10 cellular contexts compared by ENCODE assay signal in genomic region chr2:201984800-201985525, GRCh38. TPM values are rescaled to one million over a fixed set of nuclear protein-coding genes. Genes with fewer than 3 reads are reported as not detected.
DNase-seq lines count a peak whose midpoint lies in the region; ATAC-seq and TF ChIP-seq lines count a peak whose summit lies in the region.
"Had no signal": no experiment of that assay in that cellular context is flagged by ENCODE, and none has a peak within 500 bp of the region (broad histone marks: within the 10 kb centered on the region; RNA-seq: fewer than 3 reads in every experiment).

No MANE protein-coding gene starts in this region.

- H3K79me2 ChIP-seq in OCI-LY7 (ENCODE audit: insufficient read depth, low read depth, low read length) = no peaks in the 10 kb centered on the region

- no peak overlapping the region for H3K4me2 ChIP-seq in OCI-LY7 (ENCODE audit: low read length)
- H3K4me2 ChIP-seq: KMS-11 had no signal

- no peaks in the 10 kb centered on the region for H3K9me3 Mint-ChIP-seq in activated naive CD4-positive, alpha-beta T cell treated with anti-CD3 and anti-CD28 coated beads, Interleukin-2, amount 10 ng/mL, durations not matched to agents 7 days and 5 days

- no peak overlapping the region for H2AFZ ChIP-seq in OCI-LY7 (ENCODE audit: low read length)

- H3K27me3 Mint-ChIP-seq in activated naive CD4-positive, alpha-beta T cell treated with anti-CD3 and anti-CD28 coated beads, Interleukin-2, amount 10 ng/mL, durations not matched to agents 7 days and 5 days = peaks cover 12% of the 10 kb centered on the region
- H3K27me3 Mint-ChIP-seq: activated naive CD8-positive, alpha-beta T cell had no signal

- TF ChIP-seq EP300 in tibial nerve (IDR thresholded peaks at IDR 0.05) = peak in 1 of 2 donors; percentile 29

- peaks cover 0 to 24% (median 4%) of the 10 kb centered on the region in 4 donors for H3K4me1 ChIP-seq in tibial nerve
- H3K4me1 ChIP-seq in OCI-LY7 (ENCODE audit: insufficient read depth, low read length, poor library complexity, severe bottlenecking) = no peaks in the 10 kb centered on the region

- H3K27ac ChIP-seq in tibial nerve (peak overlapping the region in 2 of 4 donors; percentile 57), OCI-LY7 (ENCODE audit: low read depth, low read length, poor library complexity, severe bottlenecking) (no peak overlapping the region)
- H3K27ac ChIP-seq: KMS-11 had no signal

- H3K4me3 Mint-ChIP-seq in activated naive CD4-positive, alpha-beta T cell treated with anti-CD3 and anti-CD28 coated beads, Interleukin-2, amount 10 ng/mL, durations not matched to agents 7 days and 5 days = no peak overlapping the region
- H3K4me3 Mint-ChIP-seq: activated naive CD8-positive, alpha-beta T cell had no signal

- H3K4me3 ChIP-seq in lower leg skin (ENCODE audit: low read depth, poor library complexity, severe bottlenecking) = no peak overlapping the region
- H3K4me3 ChIP-seq in tibial nerve = no peak overlapping the region
- no peak overlapping the region for H3K4me3 ChIP-seq in OCI-LY7 (ENCODE audit: low read depth, low read length, poor library complexity, severe bottlenecking)

- intact Hi-C loops in lower leg skin (cut with DNase I; ENCODE audit: low total_unique reads) (no loop called here), OCI-LY7 (cut with micrococcal nuclease; ENCODE audit: unreplicated experiment) (no loop called here)

- no peaks in the 10 kb centered on the region for H3K27me3 ChIP-seq in tibial nerve

- H3K9me3 ChIP-seq in tibial nerve = no peaks in the 10 kb centered on the region
- no peaks in the 10 kb centered on the region for H3K9me3 ChIP-seq in OCI-LY7 (ENCODE audit: low read length)

- POLR2A ChIA-PET in OCI-LY7 (lab: Charles Lee) = no interaction called here

- CTCF ChIA-PET in activated naive CD4-positive, alpha-beta T cell treated with anti-CD3 and anti-CD28 coated beads, Interleukin-2, amount 10 ng/mL, durations not matched to agents 7 days and 5 days (lab: Charles Lee) = no interaction called here
- CTCF ChIA-PET in OCI-LY7 (lab: Charles Lee; ENCODE audit: unreplicated experiment) = no interaction called here

- no peak for ATAC-seq in HG03095 (IDR thresholded peaks at IDR 0.05; ENCODE audit: unreplicated experiment)
- ATAC-seq in GM18867 (IDR thresholded peaks at IDR 0.05; ENCODE audit: unreplicated experiment) = no peak

- no TSS peak for BruUV-seq in OCI-LY7 (replicated peaks; lab: Mats Ljungman, UMichigan)

- DNase-seq in activated naive CD4-positive, alpha-beta T cell treated with anti-CD3 and anti-CD28 coated beads, Interleukin-2, amount 10 ng/mL, durations not matched to agents 7 days and 5 days = peak; percentile 23
- no peak for DNase-seq in activated naive CD4-positive, alpha-beta T cell treated with Interleukin-2 at 50 U/mL for 16 hours
- peak; percentile 64 for DNase-seq in UCSD-AML1 (lab: John Stamatoyannopoulos, UW; ENCODE audit: unreplicated experiment)
- peak; percentile 62 to 88 for DNase-seq in lower leg skin (ENCODE audit: low spot score in 2 of 2)
- DNase-seq in tibial nerve (ENCODE audit: low spot score in 2 of 2) = peak; percentile 15 to 48
- no peak for DNase-seq in OCI-LY7 (ENCODE audit: low spot score)

- TF ChIP-seq POLR2A in lower leg skin (IDR thresholded peaks at IDR 0.05) (no peak), tibial nerve (IDR thresholded peaks at IDR 0.05) (no peak)

- TF ChIP-seq CTCF in lower leg skin (IDR thresholded peaks at IDR 0.05) (no peak), tibial nerve (IDR thresholded peaks at IDR 0.05) (peak in 2 of 5 experiments; percentile 9 to 24), OCI-LY7 (conservative IDR thresholded peaks at IDR 0.05; ENCODE audit: low read length) (no peak)

- H4K20me1 ChIP-seq in OCI-LY7 (ENCODE audit: insufficient read depth, low read length) = no peaks in the 10 kb centered on the region

- WGBS in lower leg skin, 2 donors = 68 to 71% methylated on average over 10 to 11 of the region's 12 CpGs
- 46 to 53% methylated on average over 10 to 12 of the region's 12 CpGs for WGBS in tibial nerve, 2 donors

- no peaks in the 10 kb centered on the region for H3K9me2 ChIP-seq in OCI-LY7 (ENCODE audit: insufficient read depth, low read length)

- no peaks in the 10 kb centered on the region for H3K4me1 Mint-ChIP-seq in activated naive CD4-positive, alpha-beta T cell treated with anti-CD3 and anti-CD28 coated beads, Interleukin-2, amount 10 ng/mL, durations not matched to agents 7 days and 5 days

- H3K27ac Mint-ChIP-seq in activated naive CD4-positive, alpha-beta T cell treated with anti-CD3 and anti-CD28 coated beads, Interleukin-2, amount 10 ng/mL, durations not matched to agents 7 days and 5 days = no peak overlapping the region
- H3K27ac Mint-ChIP-seq: activated naive CD8-positive, alpha-beta T cell had no signal

- no peaks in the 10 kb centered on the region for H3K36me3 Mint-ChIP-seq in activated naive CD4-positive, alpha-beta T cell treated with anti-CD3 and anti-CD28 coated beads, Interleukin-2, amount 10 ng/mL, durations not matched to agents 7 days and 5 days
- H3K36me3 Mint-ChIP-seq: activated naive CD8-positive, alpha-beta T cell had no signal

- H3K36me3 ChIP-seq in tibial nerve (no peaks in the 10 kb centered on the region), OCI-LY7 (ENCODE audit: insufficient read depth, low read length) (no peaks in the 10 kb centered on the region)

RNA-seq across cellular contexts. Expression of gene FZD7, which starts 48.7 kb away (rescaled TPM):
- total RNA-seq in lower leg skin (10 to 100 TPM in 3 of 4 donors, 1 to 10 TPM in 1; 9.1 to 38.9 (median 22.1) TPM), tibial nerve (10 to 100 TPM in 2 of 4 donors, 1 to 10 TPM in 2; 7.2 to 14.2 (median 11.1) TPM), OCI-LY7 (2022) (1.1 and 1.2 TPM in 2 replicates)
- total RNA-seq in OCI-LY7 (2014; rRNA removed; shearing (Covaris generic)) = 1.5 and 1.7 TPM in 2 replicates

Comparison
In these comparisons a context has a peak if more than half of its experiments do, and no peak if none do; other contexts are left out.
1. DNase-seq: peak in activated naive CD4-positive, alpha-beta T cell treated with anti-CD3 and anti-CD28 coated beads, Interleukin-2, amount 10 ng/mL, durations not matched to agents 7 days and 5 days (single experiment), UCSD-AML1 (single experiment), lower leg skin (2 of 2) and tibial nerve (2 of 2); none in activated naive CD4-positive, alpha-beta T cell treated with Interleukin-2 at 50 U/mL for 16 hours (single experiment) and OCI-LY7 (single experiment).